21 cellular contexts compared by ENCODE assay signal in genomic region chr10:127043312-127043711, GRCh38.
"Had no signal": no experiment of that assay in that cellular context is flagged by ENCODE, and none has a peak within 500 bp of the region (broad histone marks: within the 10 kb centered on the region; RNA-seq: fewer than 3 reads in every experiment).

No MANE protein-coding gene starts in this region.

- H3K4me3 ChIP-seq: SJSA1, SK-N-MC had no signal

- DNase-seq: KBM-7, NCI-H1092, NCI-H1105 treated with DMSO at 0.1 percent for 48 hours, NCI-H1417 treated with DMSO at 0.1 percent for 48 hours, NCI-H1694 treated with DMSO at 0.1 percent for 48 hours, NCI-H1930, NCI-H2081 treated with DMSO at 0.1 percent for 48 hours, NCI-H2171, NCI-H226, NCI-H446, NCI-H510A, NCI-H524 treated with DMSO at 0.1 percent for 48 hours, NCI-H69, NCI-H774, PC-3, Right ventricle myocardium superior, SIG-M5 had no signal

- H3K27ac ChIP-seq: HL-60, SJSA1, SK-N-MC had no signal

- H3K9me3 ChIP-seq: SJSA1 had no signal

- ATAC-seq: Panc1, PC-3 had no signal

- H3K4me1 ChIP-seq: SJSA1 had no signal

- H3K27me3 ChIP-seq: SJSA1 had no signal
